1 cellular context compared by ENCODE assay signal in the genomic region with DNA sequence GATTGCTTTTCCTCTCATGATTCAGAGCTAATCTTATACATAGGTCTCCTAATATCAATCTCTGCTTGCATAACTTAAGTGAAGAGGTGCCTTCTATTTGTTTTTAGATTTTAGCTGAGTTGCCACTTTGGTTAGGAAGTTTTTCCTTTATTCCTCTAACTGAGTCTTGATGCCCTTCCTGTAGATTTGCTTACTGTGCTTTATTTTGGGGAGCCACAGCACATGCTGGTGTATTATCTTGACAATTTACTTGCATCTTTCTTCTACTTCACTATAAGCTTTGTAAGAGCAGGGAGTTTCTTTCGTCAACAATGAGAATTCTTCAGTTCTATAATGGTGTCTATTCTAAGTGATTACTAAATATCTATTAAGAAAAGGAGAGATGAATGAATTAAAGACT.
TF ChIP-seq lines count a peak whose summit lies in the region.

No MANE protein-coding gene starts in this region.

TF ChIP-seq in GM23338, 12 proteins besides CTCF, POLR2A, EP300 and RAD21 (continued from another document):
- TF ChIP-seq, protein P1, sequence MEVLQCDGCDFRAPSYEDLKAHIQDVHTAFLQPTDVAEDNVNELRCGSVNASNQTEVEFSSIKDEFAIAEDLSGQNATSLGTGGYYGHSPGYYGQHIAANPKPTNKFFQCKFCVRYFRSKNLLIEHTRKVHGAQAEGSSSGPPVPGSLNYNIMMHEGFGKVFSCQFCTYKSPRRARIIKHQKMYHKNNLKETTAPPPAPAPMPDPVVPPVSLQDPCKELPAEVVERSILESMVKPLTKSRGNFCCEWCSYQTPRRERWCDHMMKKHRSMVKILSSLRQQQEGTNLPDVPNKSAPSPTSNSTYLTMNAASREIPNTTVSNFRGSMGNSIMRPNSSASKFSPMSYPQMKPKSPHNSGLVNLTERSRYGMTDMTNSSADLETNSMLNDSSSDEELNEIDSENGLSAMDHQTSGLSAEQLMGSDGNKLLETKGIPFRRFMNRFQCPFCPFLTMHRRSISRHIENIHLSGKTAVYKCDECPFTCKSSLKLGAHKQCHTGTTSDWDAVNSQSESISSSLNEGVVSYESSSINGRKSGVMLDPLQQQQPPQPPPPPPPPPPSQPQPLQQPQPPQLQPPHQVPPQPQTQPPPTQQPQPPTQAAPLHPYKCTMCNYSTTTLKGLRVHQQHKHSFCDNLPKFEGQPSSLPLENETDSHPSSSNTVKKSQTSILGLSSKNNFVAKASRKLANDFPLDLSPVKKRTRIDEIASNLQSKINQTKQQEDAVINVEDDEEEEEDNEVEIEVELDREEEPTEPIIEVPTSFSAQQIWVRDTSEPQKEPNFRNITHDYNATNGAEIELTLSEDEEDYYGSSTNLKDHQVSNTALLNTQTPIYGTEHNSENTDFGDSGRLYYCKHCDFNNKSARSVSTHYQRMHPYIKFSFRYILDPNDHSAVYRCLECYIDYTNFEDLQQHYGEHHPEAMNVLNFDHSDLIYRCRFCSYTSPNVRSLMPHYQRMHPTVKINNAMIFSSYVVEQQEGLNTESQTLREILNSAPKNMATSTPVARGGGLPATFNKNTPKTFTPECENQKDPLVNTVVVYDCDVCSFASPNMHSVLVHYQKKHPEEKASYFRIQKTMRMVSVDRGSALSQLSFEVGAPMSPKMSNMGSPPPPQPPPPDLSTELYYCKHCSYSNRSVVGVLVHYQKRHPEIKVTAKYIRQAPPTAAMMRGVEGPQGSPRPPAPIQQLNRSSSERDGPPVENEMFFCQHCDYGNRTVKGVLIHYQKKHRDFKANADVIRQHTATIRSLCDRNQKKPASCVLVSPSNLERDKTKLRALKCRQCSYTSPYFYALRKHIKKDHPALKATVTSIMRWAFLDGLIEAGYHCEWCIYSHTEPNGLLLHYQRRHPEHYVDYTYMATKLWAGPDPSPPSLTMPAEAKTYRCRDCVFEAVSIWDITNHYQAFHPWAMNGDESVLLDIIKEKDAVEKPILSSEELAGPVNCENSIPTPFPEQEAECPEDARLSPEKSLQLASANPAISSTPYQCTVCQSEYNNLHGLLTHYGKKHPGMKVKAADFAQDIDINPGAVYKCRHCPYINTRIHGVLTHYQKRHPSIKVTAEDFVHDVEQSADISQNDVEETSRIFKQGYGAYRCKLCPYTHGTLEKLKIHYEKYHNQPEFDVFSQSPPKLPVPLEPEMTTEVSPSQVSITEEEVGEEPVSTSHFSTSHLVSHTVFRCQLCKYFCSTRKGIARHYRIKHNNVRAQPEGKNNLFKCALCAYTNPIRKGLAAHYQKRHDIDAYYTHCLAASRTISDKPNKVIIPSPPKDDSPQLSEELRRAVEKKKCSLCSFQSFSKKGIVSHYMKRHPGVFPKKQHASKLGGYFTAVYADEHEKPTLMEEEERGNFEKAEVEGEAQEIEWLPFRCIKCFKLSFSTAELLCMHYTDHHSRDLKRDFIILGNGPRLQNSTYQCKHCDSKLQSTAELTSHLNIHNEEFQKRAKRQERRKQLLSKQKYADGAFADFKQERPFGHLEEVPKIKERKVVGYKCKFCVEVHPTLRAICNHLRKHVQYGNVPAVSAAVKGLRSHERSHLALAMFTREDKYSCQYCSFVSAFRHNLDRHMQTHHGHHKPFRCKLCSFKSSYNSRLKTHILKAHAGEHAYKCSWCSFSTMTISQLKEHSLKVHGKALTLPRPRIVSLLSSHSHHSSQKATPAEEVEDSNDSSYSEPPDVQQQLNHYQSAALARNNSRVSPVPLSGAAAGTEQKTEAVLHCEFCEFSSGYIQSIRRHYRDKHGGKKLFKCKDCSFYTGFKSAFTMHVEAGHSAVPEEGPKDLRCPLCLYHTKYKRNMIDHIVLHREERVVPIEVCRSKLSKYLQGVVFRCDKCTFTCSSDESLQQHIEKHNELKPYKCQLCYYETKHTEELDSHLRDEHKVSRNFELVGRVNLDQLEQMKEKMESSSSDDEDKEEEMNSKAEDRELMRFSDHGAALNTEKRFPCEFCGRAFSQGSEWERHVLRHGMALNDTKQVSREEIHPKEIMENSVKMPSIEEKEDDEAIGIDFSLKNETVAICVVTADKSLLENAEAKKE (CRISPR knock-in tag; IDR thresholded peaks at IDR 0.05), result no peak
